Comparison of ENCODE assay signal across 9 cellular contexts in the genomic region with DNA sequence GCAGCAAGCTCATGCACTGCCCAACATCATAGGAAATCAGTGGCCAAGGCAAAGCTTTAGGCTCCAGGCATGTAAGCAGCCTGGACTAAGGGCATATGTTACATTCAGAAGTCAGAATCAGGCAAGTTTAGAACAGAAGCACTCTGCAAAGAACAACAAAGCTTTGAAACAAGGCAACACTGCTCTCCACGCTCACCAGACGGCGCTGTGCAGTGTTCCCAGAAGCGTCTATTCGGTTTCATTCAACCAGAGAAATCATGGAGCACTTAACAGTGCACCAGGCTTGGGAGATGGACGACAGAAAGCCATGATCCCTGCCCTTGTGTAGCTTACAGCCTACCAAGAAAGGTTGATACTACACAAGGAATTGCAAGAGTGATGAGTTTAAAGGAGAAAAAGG.
DNase-seq lines count a peak whose midpoint lies in the region; ATAC-seq, FAIRE-seq and TF ChIP-seq lines count a peak whose summit lies in the region.
"Had no signal": no experiment of that assay in that cellular context is flagged by ENCODE, and none has a peak within 500 bp of the region (broad histone marks: within the 10 kb centered on the region; RNA-seq: fewer than 3 reads in every experiment).

No MANE protein-coding gene starts in this region.

- peak; percentile 77 for TF ChIP-seq CTCF in brain microvascular endothelial cell (IDR thresholded peaks at IDR 0.05; ENCODE audit: low read depth, low read length, missing control alignments)
- TF ChIP-seq CTCF in lung (IDR thresholded peaks at IDR 0.05; ENCODE audit: control extremely low read depth, extremely low read depth) = peak; percentile 41

- no peak overlapping the region for H3K27ac Mint-ChIP-seq in activated CD8-positive, alpha-beta memory T cell treated with anti-CD3 and anti-CD28 coated beads, Interleukin-2, amount 10 ng/mL, durations not matched to agents 7 days and 5 days

- 6 to 7% methylated on average over 6 of the region's 6 CpGs for WGBS in lung, 2 donors

- no peak for ATAC-seq in activated CD8-positive, alpha-beta memory T cell treated with anti-CD3 and anti-CD28 coated beads, Interleukin-2, amount 10 ng/mL, durations not matched to agents 7 days and 5 days
- ATAC-seq in lung (ENCODE audit: insufficient read depth, low FRiP score) (no peak), HG02938 (IDR thresholded peaks at IDR 0.05; ENCODE audit: unreplicated experiment) (no peak)

- FAIRE-seq in RCC 7860 (lab: Jason Lieb, UNC) = no peak
- FAIRE-seq: GM18507 had no signal

- no peaks in the 10 kb centered on the region for H3K4me1 Mint-ChIP-seq in activated CD8-positive, alpha-beta memory T cell treated with anti-CD3 and anti-CD28 coated beads, Interleukin-2, amount 10 ng/mL, durations not matched to agents 7 days and 5 days

- CTCF ChIA-PET in activated CD8-positive, alpha-beta memory T cell treated with anti-CD3 and anti-CD28 coated beads, Interleukin-2, amount 10 ng/mL, durations not matched to agents 7 days and 5 days (lab: Charles Lee) = interaction anchor here (0.7 to 1.5 kb wide), 4 partner anchors 9 to 82 kb away, joined by 3 to 5 read pairs (median 4); no protein-coding TSS in a partner anchor

- H3K4me3 ChIP-seq in brain microvascular endothelial cell (ENCODE audit: low read depth, low read length) = no peak overlapping the region
- no peak overlapping the region for H3K4me3 ChIP-seq in lung

- no peaks in the 10 kb centered on the region for H3K36me3 ChIP-seq in brain microvascular endothelial cell (replicated peaks)
- no peaks in the 10 kb centered on the region for H3K36me3 ChIP-seq in lung (ENCODE audit: control insufficient read depth in 2 of 2, insufficient read depth in 2 of 2, low read length in 2 of 2)

- H3K27ac ChIP-seq in brain microvascular endothelial cell (no peak overlapping the region), lung (ENCODE audit: low read depth in 1 of 2, low read length in 1 of 2) (no peak overlapping the region)

- no peaks in the 10 kb centered on the region for H3K36me3 Mint-ChIP-seq in activated CD8-positive, alpha-beta memory T cell treated with anti-CD3 and anti-CD28 coated beads, Interleukin-2, amount 10 ng/mL, durations not matched to agents 7 days and 5 days

- DNase-seq in activated CD8-positive, alpha-beta memory T cell treated with anti-CD3 and anti-CD28 coated beads, Interleukin-2, amount 50 U/mL, for 48 hours = peak; percentile 53
- no peak for DNase-seq in activated CD8-positive, alpha-beta memory T cell treated with anti-CD3 and anti-CD28 coated beads, Interleukin-2, amount 10 ng/mL, durations not matched to agents 7 days and 5 days
- peak; percentile 44 for DNase-seq in NAMALWA (ENCODE audit: low spot score)
- DNase-seq in brain microvascular endothelial cell = peak; percentile 49
- peak; percentile 56 for DNase-seq in lung (ENCODE audit: low spot score)
- DNase-seq in RCC 7860 (ENCODE audit: low spot score) = no peak
- no peak for DNase-seq in HPDE6-E6E7 (ENCODE audit: extremely low spot score)

- H3K4me3 Mint-ChIP-seq in activated CD8-positive, alpha-beta memory T cell treated with anti-CD3 and anti-CD28 coated beads, Interleukin-2, amount 10 ng/mL, durations not matched to agents 7 days and 5 days = no peak overlapping the region

- in situ Hi-C loops in brain microvascular endothelial cell (cut with HindIII; ENCODE audit: low pct_ligation_motif_present, low sequenced_read_pairs) = no loop called here

- no peaks in the 10 kb centered on the region for H3K9me3 Mint-ChIP-seq in activated CD8-positive, alpha-beta memory T cell treated with anti-CD3 and anti-CD28 coated beads, Interleukin-2, amount 10 ng/mL, durations not matched to agents 7 days and 5 days (ENCODE audit: low read depth)

- H3K27me3 ChIP-seq in brain microvascular endothelial cell (replicated peaks) = no peaks in the 10 kb centered on the region
- no peaks in the 10 kb centered on the region for H3K27me3 ChIP-seq in lung (ENCODE audit: control insufficient read depth, insufficient read depth)

- no peaks in the 10 kb centered on the region for H3K27me3 Mint-ChIP-seq in activated CD8-positive, alpha-beta memory T cell treated with anti-CD3 and anti-CD28 coated beads, Interleukin-2, amount 10 ng/mL, durations not matched to agents 7 days and 5 days

- H3K9me3 ChIP-seq in lung (ENCODE audit: control insufficient read depth in 2 of 2, insufficient read depth in 1 of 2, low read length in 1 of 2) = no peaks in the 10 kb centered on the region

- H3K4me1 ChIP-seq in lung (ENCODE audit: control insufficient read depth in 2 of 2, insufficient read depth in 2 of 2, low read length in 2 of 2) = peaks cover 0 to 1% of the 10 kb centered on the region in 2 donors

Comparison
In these comparisons a context has a peak if more than half of its experiments do, and no peak if none do; other contexts are left out.
1. DNase-seq: peak in activated CD8-positive, alpha-beta memory T cell treated with anti-CD3 and anti-CD28 coated beads, Interleukin-2, amount 50 U/mL, for 48 hours (single experiment), NAMALWA (single experiment), brain microvascular endothelial cell (single experiment) and lung (single experiment); none in activated CD8-positive, alpha-beta memory T cell treated with anti-CD3 and anti-CD28 coated beads, Interleukin-2, amount 10 ng/mL, durations not matched to agents 7 days and 5 days (single experiment), RCC 7860 (single experiment) and HPDE6-E6E7 (single experiment).